ENCODE assay signal across 8 cellular contexts in the genomic region with DNA sequence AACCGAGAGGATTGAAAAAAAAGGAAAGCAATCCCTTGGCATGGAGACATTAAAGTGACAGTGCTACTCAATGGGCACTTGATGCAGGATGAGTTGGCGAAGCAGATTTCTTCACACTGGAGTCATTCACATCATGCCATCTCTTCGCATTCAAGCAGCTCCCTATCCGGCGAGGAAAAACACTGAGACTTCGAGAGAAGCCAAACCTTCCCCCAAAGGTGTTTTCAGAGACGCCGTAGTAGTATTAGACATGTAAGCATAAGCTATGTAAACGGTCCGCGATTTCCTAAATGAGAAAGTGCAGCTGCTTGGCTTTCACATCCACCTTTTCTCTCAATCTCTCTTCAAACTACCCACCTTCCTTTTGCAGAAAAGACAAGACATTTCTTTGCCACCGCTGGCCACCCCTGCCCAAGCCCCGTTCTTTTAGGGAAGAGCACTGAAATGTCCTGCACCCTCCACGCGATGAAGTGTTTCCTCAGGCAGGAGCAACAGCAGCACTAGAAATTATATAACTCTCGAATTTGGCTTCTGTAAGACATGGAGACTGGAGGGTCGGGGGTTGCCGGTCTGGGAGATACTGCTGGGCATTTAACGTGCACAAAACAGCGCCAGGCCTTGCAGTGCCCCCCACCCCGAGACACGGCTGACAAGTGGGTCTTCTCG. TPM values are rescaled to one million over a fixed set of nuclear protein-coding genes. Genes with fewer than 3 reads are reported as not detected.
DNase-seq lines count a peak whose midpoint lies in the region; ATAC-seq and TF ChIP-seq lines count a peak whose summit lies in the region.

A gene (minus strand): TSS at position 13 of the 666 bp plus-strand sequence.

- peaks cover 17% of the 10 kb centered on the region for H3K36me3 Mint-ChIP-seq in activated naive CD8-positive, alpha-beta T cell treated with anti-CD3 and anti-CD28 coated beads for 36 hours
- H3K36me3 Mint-ChIP-seq in glutamatergic neuron (ENCODE audit: unreplicated experiment): no peaks in the 10 kb centered on the region

- H3K9me3 ChIP-seq in neutrophil: no peaks in the 10 kb centered on the region

- DNase-seq in GM13976 (ENCODE audit: low spot score) (peak; percentile 6), NCI-H1092 (lab: John Stamatoyannopoulos, UW) (peak; percentile 49), glutamatergic neuron (no peak), germinal center (ENCODE audit: low spot score) (no peak)
- DNase-seq in activated naive CD8-positive, alpha-beta T cell treated with anti-CD3 and anti-CD28 coated beads for 36 hours: peak; percentile 1

- H3K36me3 ChIP-seq in ACC112 (ENCODE audit: insufficient read depth, low read length) (peaks cover 11% of the 10 kb centered on the region), neutrophil (no peaks in the 10 kb centered on the region)

- TF ChIP-seq CTCF in GM13976 (IDR thresholded peaks at IDR 0.05; ENCODE audit: borderline replicate concordance, control extremely low read depth, extremely low read depth, insufficient read depth, missing control alignments): no peak
- no peak for TF ChIP-seq CTCF in glutamatergic neuron (IDR thresholded peaks at IDR 0.05; ENCODE audit: partially characterized antibody, unreplicated experiment)
- no peak for TF ChIP-seq CTCF in neutrophil (IDR thresholded peaks at IDR 0.05)

- in situ Hi-C loops in GM13976 (cut with MboI; ENCODE audit: low sequenced_read_pairs, unreplicated experiment): no loop called here

- H3K27ac ChIP-seq in ACC112 (ENCODE audit: low read depth, low read length): peak within 1 kb of the TSS; percentile 23
- H3K27ac ChIP-seq in neutrophil: peak within 1 kb of the TSS; percentile 86

- peak within 1 kb of the TSS; percentile 93 for H3K4me3 ChIP-seq in ACC112 (ENCODE audit: low read depth, low read length)
- H3K4me3 ChIP-seq in neutrophil (ENCODE audit: low read depth in 1 of 2, low read length in 1 of 2): peak within 1 kb of the TSS; percentile 85 to 86

- H3K4me1 Mint-ChIP-seq in activated naive CD8-positive, alpha-beta T cell treated with anti-CD3 and anti-CD28 coated beads for 36 hours: peaks cover 29% of the 10 kb centered on the region
- H3K4me1 Mint-ChIP-seq in glutamatergic neuron (ENCODE audit: low read depth, unreplicated experiment): peaks cover 7% of the 10 kb centered on the region

- no peaks in the 10 kb centered on the region for H3K27me3 Mint-ChIP-seq in activated naive CD8-positive, alpha-beta T cell treated with anti-CD3 and anti-CD28 coated beads for 36 hours
- peaks cover 12% of the 10 kb centered on the region for H3K27me3 Mint-ChIP-seq in glutamatergic neuron (ENCODE audit: unreplicated experiment)

- H2AFZ ChIP-seq in ACC112 (ENCODE audit: low read length, unreplicated experiment): peak within 1 kb of the TSS; percentile 67

- H3K79me2 ChIP-seq in ACC112 (ENCODE audit: control insufficient read depth, insufficient read depth, low read length, unreplicated experiment): peaks cover 38% of the 10 kb centered on the region

- H3K27me3 ChIP-seq in ACC112 (ENCODE audit: insufficient read depth, low read length): no peaks in the 10 kb centered on the region
- peaks cover 19% of the 10 kb centered on the region for H3K27me3 ChIP-seq in neutrophil

- peak within 1 kb of the TSS; percentile 98 for H3K4me3 Mint-ChIP-seq in activated naive CD8-positive, alpha-beta T cell treated with anti-CD3 and anti-CD28 coated beads for 36 hours
- H3K4me3 Mint-ChIP-seq in glutamatergic neuron (ENCODE audit: unreplicated experiment): peak within 1 kb of the TSS; percentile 99

- no peaks in the 10 kb centered on the region for H3K9me3 Mint-ChIP-seq in activated naive CD8-positive, alpha-beta T cell treated with anti-CD3 and anti-CD28 coated beads for 36 hours
- peaks cover 2% of the 10 kb centered on the region for H3K9me3 Mint-ChIP-seq in glutamatergic neuron (ENCODE audit: unreplicated experiment)

- H3K27ac Mint-ChIP-seq in activated naive CD8-positive, alpha-beta T cell treated with anti-CD3 and anti-CD28 coated beads for 36 hours: peak within 1 kb of the TSS; percentile 99
- H3K27ac Mint-ChIP-seq in glutamatergic neuron (ENCODE audit: unreplicated experiment): peak within 1 kb of the TSS; percentile 96

- ATAC-seq in HG03095 (IDR thresholded peaks at IDR 0.05; ENCODE audit: unreplicated experiment): no peak

- H3K4me1 ChIP-seq in ACC112 (ENCODE audit: control insufficient read depth, insufficient read depth, low read length, unreplicated experiment) (peaks cover 17% of the 10 kb centered on the region), neutrophil (ENCODE audit: control insufficient read depth in 1 of 2, insufficient read depth in 1 of 2, low read depth in 1 of 2, low read length in 1 of 2) (peaks cover 17 to 20% of the 10 kb centered on the region in 2 experiments)

RNA-seq across cellular contexts. Expression of the gene that starts here (rescaled TPM):
- total RNA-seq in activated naive CD8-positive, alpha-beta T cell treated with anti-CD3 and anti-CD28 coated beads for 36 hours: 1 to 10 TPM; 1.7 to 1.9 TPM
- 2.9 TPM for total RNA-seq in glutamatergic neuron (ENCODE audit: unreplicated experiment)

Comparison
In these comparisons a context has a peak if more than half of its experiments do, and no peak if none do; other contexts are left out.
1. DNase-seq: peak in GM13976 (single experiment), NCI-H1092 (single experiment) and activated naive CD8-positive, alpha-beta T cell treated with anti-CD3 and anti-CD28 coated beads for 36 hours (single experiment); none in glutamatergic neuron (single experiment) and germinal center (single experiment).